Comparison of ENCODE assay signal across 8 cellular contexts in genomic region chr2:37231251-37232130, GRCh38. TPM values are rescaled to one million over a fixed set of nuclear protein-coding genes. Genes with fewer than 3 reads are reported as not detected.
A peak's percentile ranks its signal among the peaks of the same experiment; 100 is the strongest.
DNase-seq lines count a peak whose midpoint lies in the region; ATAC-seq and TF ChIP-seq lines count a peak whose summit lies in the region.

Gene CEBPZ, minus strand, starts transcription at chr2:37231596. Its CDS starts 29 bp downstream, at chr2:37231567.
Gene NDUFAF7, plus strand, starts transcription at chr2:37231658. Its CDS starts 48 bp downstream, at chr2:37231706.

- H4K5ac ChIP-seq in IMR-90 (ENCODE audit: low read depth, low read length): peak within 1 kb of the TSS; percentile 69

- 0% methylated on average over 28 of the region's 73 CpGs; no CpG with 5 or more reads in 1 of the 2 experiments for WGBS in IMR-90 (ENCODE audit: extremely low coverage in 2 of 2, insufficient read length in 1 of 2), 2 experiments
- 1% methylated on average over 30 to 37 of the region's 73 CpGs for WGBS in esophagus squamous epithelium, 2 donors

- DNase-seq in DMS153 (lab: John Stamatoyannopoulos, UW) (peak; percentile 80), IMR-90 (peak; percentile 94), PC-3 (peak; percentile 94), esophagus squamous epithelium (lab: John Stamatoyannopoulos, UW) (peak; percentile 16)
- peak; percentile 85 for DNase-seq in activated T-cell treated with anti-CD3 and anti-CD28 coated beads, Interleukin-2, amount 50 U/mL, for 1 hour
- DNase-seq in stimulated activated CD8-positive, alpha-beta memory T cell treated with anti-CD3 and anti-CD28 coated beads, Interleukin-7, amount 100 ng/mL, for 4 hours (ENCODE audit: low read depth in 2 of 2): peak; percentile 83

- peak within 1 kb of the TSS; percentile 85 for H3K4ac ChIP-seq in IMR-90 (ENCODE audit: low read depth, low read length)

- H2AK5ac ChIP-seq in IMR-90 (ENCODE audit: low read depth, low read length): peak within 1 kb of the TSS; percentile 63

- no peak within 1 kb of the TSS for H2BK20ac ChIP-seq in IMR-90 (ENCODE audit: low read depth, low read length)

- peak within 1 kb of the TSS; percentile 90 for H3K9ac ChIP-seq in IMR-90 (ENCODE audit: low read depth, low read length)
- peak within 1 kb of the TSS; percentile 92 for H3K9ac ChIP-seq in PC-3 (ENCODE audit: low read length)

- H3K23ac ChIP-seq in IMR-90 (ENCODE audit: low read depth, low read length): peak within 1 kb of the TSS; percentile 88

- TF ChIP-seq RAD21 in IMR-90 (IDR thresholded peaks at IDR 0.05; ENCODE audit: low read length): no peak; the same call in 1 of the 2 replicates

- peak within 1 kb of the TSS; percentile 94 for H2AK9ac ChIP-seq in IMR-90 (replicated peaks; ENCODE audit: low read depth, low read length, poor library complexity)

- peaks cover 96% of the 10 kb centered on the region for H3K79me2 ChIP-seq in PC-3 (ENCODE audit: low read length)

- dilution Hi-C loops in IMR-90 (cut with HindIII; ENCODE audit: low sequenced_read_pairs, unreplicated experiment): no loop called here

- H3K4me2 ChIP-seq in IMR-90 (ENCODE audit: low read depth, low read length): peak within 1 kb of the TSS; percentile 100
- peak within 1 kb of the TSS; percentile 91 for H3K4me2 ChIP-seq in PC-3 (ENCODE audit: low read length)

- H3K18ac ChIP-seq in IMR-90 (ENCODE audit: low read depth, low read length): peak within 1 kb of the TSS; percentile 62

- peaks cover 44 to 74% of the 10 kb centered on the region in 2 experiments for H3K79me1 ChIP-seq in IMR-90 (ENCODE audit: low read depth in 1 of 2, low read length in 2 of 2)

- intact Hi-C loops in IMR-90 (cut with micrococcal nuclease) (loop anchor here (1.0 to 2.0 kb wide), 2 partner anchors 63 to 87 kb away; no protein-coding TSS in a partner anchor), PC-3 (cut with micrococcal nuclease) (loop anchor here (2.0 kb wide), 1 partner anchor 75 kb away; the partner anchor contains the start of gene EIF2AK2), esophagus squamous epithelium (cut with DNase I) (no loop called here)

- H4K20me1 ChIP-seq in IMR-90 (ENCODE audit: insufficient read depth, low read length) (peaks cover 17% of the 10 kb centered on the region), PC-3 (ENCODE audit: low read length) (peaks cover 20% of the 10 kb centered on the region)

- H3K4me3 ChIP-seq in IMR-90 (ENCODE audit: insufficient read depth, low read depth, low read length) (peak within 1 kb of the TSS; percentile 93), PC-3 (ENCODE audit: low read length) (peak within 1 kb of the TSS; percentile 91), esophagus squamous epithelium (peak within 1 kb of the TSS; percentile 66 to 96 (median 86)), muscle layer of duodenum (ENCODE audit: low read depth in 1 of 2, low read length in 2 of 2) (peak within 1 kb of the TSS; percentile 85 to 95)

- CTCF ChIA-PET in IMR-90 (lab: Yijun Ruan, JAX) (no interaction called here), PC-3 (lab: Charles Lee) (no interaction called here)

- peak within 1 kb of the TSS; percentile 23 to 94 for H4K8ac ChIP-seq in IMR-90 (ENCODE audit: low read depth in 2 of 2, low read length in 2 of 2)

- peak within 1 kb of the TSS; percentile 91 for H3K14ac ChIP-seq in IMR-90 (replicated peaks; ENCODE audit: low read depth, low read length)

- H2AFZ ChIP-seq in IMR-90 (replicated peaks; ENCODE audit: low read length, poor library complexity) (peak within 1 kb of the TSS; percentile 97), PC-3 (ENCODE audit: low read length) (peak within 1 kb of the TSS; percentile 89)

- peaks cover 15% of the 10 kb centered on the region for H3K36me3 ChIP-seq in IMR-90 (ENCODE audit: control insufficient read depth, insufficient read depth, low read length)
- H3K36me3 ChIP-seq in PC-3 (ENCODE audit: low read depth, low read length): peaks cover 24% of the 10 kb centered on the region
- peaks cover 8 to 31% (median 8%) of the 10 kb centered on the region in 3 donors for H3K36me3 ChIP-seq in esophagus squamous epithelium
- peaks cover 17 to 22% of the 10 kb centered on the region in 2 donors for H3K36me3 ChIP-seq in muscle layer of duodenum (ENCODE audit: control insufficient read depth in 1 of 2, insufficient read depth in 2 of 2, low read length in 2 of 2)

- BruUV-seq in IMR-90 (replicated peaks; lab: Mats Ljungman, UMichigan) (no TSS peak), PC-3 (replicated peaks; lab: Mats Ljungman, UMichigan) (TSS peak; percentile 75)

- in situ Hi-C loops in IMR-90 (cut with MboI; ENCODE audit: low sequenced_read_pairs): no loop called here

- POLR2A ChIA-PET in IMR-90 (lab: Charles Lee; ENCODE audit: unreplicated experiment): no interaction called here
- POLR2A ChIA-PET in PC-3 (lab: Charles Lee; ENCODE audit: unreplicated experiment): interaction anchor here (1.4 kb wide), 1 partner anchor 90 kb away, joined by 4 read pairs; no protein-coding TSS in a partner anchor

- no peaks in the 10 kb centered on the region for H3K9me3 ChIP-seq in IMR-90 (ENCODE audit: control insufficient read depth, insufficient read depth, low read length)
- H3K9me3 ChIP-seq in PC-3 (ENCODE audit: low read length): no peaks in the 10 kb centered on the region
- no peaks in the 10 kb centered on the region for H3K9me3 ChIP-seq in esophagus squamous epithelium
- H3K9me3 ChIP-seq in muscle layer of duodenum (ENCODE audit: control insufficient read depth in 1 of 2, low read length in 2 of 2): no peaks in the 10 kb centered on the region

- peaks cover 6% of the 10 kb centered on the region for H3K4me1 ChIP-seq in IMR-90 (ENCODE audit: control insufficient read depth, insufficient read depth, low read length)
- peaks cover 23% of the 10 kb centered on the region for H3K4me1 ChIP-seq in PC-3 (ENCODE audit: insufficient read depth, low read length)
- H3K4me1 ChIP-seq in esophagus squamous epithelium: peaks cover 9 to 48% (median 22%) of the 10 kb centered on the region in 3 donors
- H3K4me1 ChIP-seq in muscle layer of duodenum (ENCODE audit: control insufficient read depth in 1 of 2, insufficient read depth in 2 of 2, low read length in 2 of 2): peaks cover 21 to 26% of the 10 kb centered on the region in 2 donors

- H3K27me3 ChIP-seq in IMR-90 (ENCODE audit: control insufficient read depth, insufficient read depth, low read length) (no peaks in the 10 kb centered on the region), PC-3 (ENCODE audit: low read length) (no peaks in the 10 kb centered on the region), esophagus squamous epithelium (no peaks in the 10 kb centered on the region), muscle layer of duodenum (ENCODE audit: low read depth, low read length) (no peaks in the 10 kb centered on the region)

- H3K9me2 ChIP-seq in PC-3 (replicated peaks; ENCODE audit: low read length): no peaks in the 10 kb centered on the region

- ATAC-seq in GM21529 (IDR thresholded peaks at IDR 0.05; ENCODE audit: unreplicated experiment): peak; percentile 96
- ATAC-seq in IMR-90 (ENCODE audit: low read depth): peak; percentile 94
- ATAC-seq in PC-3: peak; percentile 96

- no peaks in the 10 kb centered on the region for H3F3A ChIP-seq in PC-3 (ENCODE audit: low read length, unreplicated experiment)

- H2BK15ac ChIP-seq in IMR-90 (ENCODE audit: low read depth, low read length): no peak within 1 kb of the TSS

- TF ChIP-seq CTCF in IMR-90 (conservative IDR thresholded peaks at IDR 0.05; ENCODE audit: low read depth, low read length) (no peak), PC-3 (conservative IDR thresholded peaks at IDR 0.05; ENCODE audit: low read depth, low read length) (no peak), esophagus squamous epithelium (IDR thresholded peaks at IDR 0.05) (peak in 2 of 6 experiments; percentile 4)

- H3K27ac ChIP-seq in IMR-90 (ENCODE audit: insufficient read depth, low read length) (peak within 1 kb of the TSS; percentile 89), PC-3 (ENCODE audit: low read length) (peak within 1 kb of the TSS; percentile 66), esophagus squamous epithelium (peak within 1 kb of the TSS; percentile 88 to 96 (median 95)), muscle layer of duodenum (ENCODE audit: low read length) (peak within 1 kb of the TSS; percentile 93)

- H3K56ac ChIP-seq in IMR-90 (ENCODE audit: extremely low read depth, insufficient read depth, low read length): peak within 1 kb of the TSS; percentile 79

- TF ChIP-seq POLR2A in IMR-90 (IDR thresholded peaks at IDR 0.05; ENCODE audit: low read depth, low read length) (peak; percentile 78), esophagus squamous epithelium (IDR thresholded peaks at IDR 0.05) (peak in 2 of 4 donors; percentile 78 to 80)

- H2BK120ac ChIP-seq in IMR-90 (ENCODE audit: low read depth, low read length): peak within 1 kb of the TSS; percentile 73

- peak within 1 kb of the TSS; percentile 74 for H2BK5ac ChIP-seq in IMR-90 (ENCODE audit: low read depth, low read length, poor library complexity, severe bottlenecking)

- peak within 1 kb of the TSS; percentile 75 for H4K91ac ChIP-seq in IMR-90 (ENCODE audit: insufficient read depth, low read depth, low read length)

- H3K9me1 ChIP-seq in IMR-90 (ENCODE audit: insufficient read depth, low read length): peaks cover 14% of the 10 kb centered on the region

TF ChIP-seq in IMR-90, 13 proteins besides CTCF, POLR2A, EP300 and RAD21 (continues in another document):
- TF ChIP-seq MAFK (IDR thresholded peaks at IDR 0.05; ENCODE audit: low read depth, low read length): no peak
- peak; percentile 5; the same call in 1 of the 2 replicates for TF ChIP-seq USF2 (IDR thresholded peaks at IDR 0.05; ENCODE audit: low read depth, low read length)
- no peak for TF ChIP-seq FOS (IDR thresholded peaks at IDR 0.05; ENCODE audit: low read depth, low read length)
- peak; percentile 81 for TF ChIP-seq CEBPB (IDR thresholded peaks at IDR 0.05; ENCODE audit: low read depth, low read length)

RNA-seq across cellular contexts. Expression of gene CEBPZ, which starts in this region (rescaled TPM):
- 33.3 and 47.8 TPM in 2 replicates for total RNA-seq in IMR-90 (2012; rRNA removed)
- polyA plus RNA-seq in IMR-90 (2012; rRNA removed): 9.4 and 9.5 TPM in 2 replicates
- 0.80 and 1.4 TPM in 2 replicates for polyA plus RNA-seq in IMR-90 (2012; cell fraction: cytosol; rRNA removed)
- 0.39 and 4.1 TPM in 2 replicates for polyA plus RNA-seq in IMR-90 (2012; cell fraction: nucleus; rRNA removed; ENCODE audit: low replicate concordance)
- 39.8 and 40.7 TPM in 2 replicates for total RNA-seq in PC-3 (2014; rRNA removed)
- total RNA-seq in esophagus squamous epithelium: 10 to 100 TPM; 13.9 to 47.5 (median 33.7) TPM

RNA-seq across cellular contexts. Expression of gene NDUFAF7, which starts in this region (rescaled TPM):
- 9.9 and 12.8 TPM in 2 replicates for total RNA-seq in IMR-90 (2012; rRNA removed)
- polyA plus RNA-seq in IMR-90 (2012; rRNA removed): 14.1 and 17.4 TPM in 2 replicates
- polyA plus RNA-seq in IMR-90 (2012; cell fraction: cytosol; rRNA removed): 3.0 and 4.4 TPM in 2 replicates
- 11.1 and 75.5 TPM in 2 replicates for polyA plus RNA-seq in IMR-90 (2012; cell fraction: nucleus; rRNA removed; ENCODE audit: low replicate concordance)
- 12.3 and 13.2 TPM in 2 replicates for total RNA-seq in PC-3 (2014; rRNA removed)
- total RNA-seq in esophagus squamous epithelium: 10 to 100 TPM in 1 of 4 donors, 1 to 10 TPM in 3; 8.3 to 12.6 (median 8.9) TPM

Comparison
In these comparisons a context has a peak if more than half of its experiments do, and no peak if none do; other contexts are left out.
1. Peak in every context shown above with its lines: DNase-seq, ATAC-seq, H3K4me3 ChIP-seq and H3K27ac ChIP-seq.
2. DNase-seq: peak in every context shown above with its lines; median percentile 94 in IMR-90; 94 in PC-3; 85 in activated T-cell treated with anti-CD3 and anti-CD28 coated beads, Interleukin-2, amount 50 U/mL, for 1 hour; 83 in stimulated activated CD8-positive, alpha-beta memory T cell treated with anti-CD3 and anti-CD28 coated beads, Interleukin-7, amount 100 ng/mL, for 4 hours; 80 in DMS153; 16 in esophagus squamous epithelium.